In genomic region chrX:40736170-40736505, GRCh38 we compare ENCODE assay signal across 8 cellular contexts. TPM values are rescaled to one million over a fixed set of nuclear protein-coding genes. Genes with fewer than 3 reads are reported as not detected.
DNase-seq lines count a peak whose midpoint lies in the region; ATAC-seq, FAIRE-seq and TF ChIP-seq lines count a peak whose summit lies in the region.

No MANE protein-coding gene starts in this region.

- H3K9me3 Mint-ChIP-seq in astrocyte (ENCODE audit: unreplicated experiment) = no peaks in the 10 kb centered on the region

- peaks cover 22% of the 10 kb centered on the region for H3K4me1 Mint-ChIP-seq in astrocyte (ENCODE audit: low read depth, unreplicated experiment)

- ATAC-seq in HG02678 (IDR thresholded peaks at IDR 0.05; ENCODE audit: unreplicated experiment) (peak; percentile 2), thoracic aorta (ENCODE audit: insufficient number of reproducible peaks, low FRiP score, low read depth) (peak; percentile 14), GM18858 (IDR thresholded peaks at IDR 0.05; ENCODE audit: unreplicated experiment) (no peak)

- H3K36me3 ChIP-seq in astrocyte (ENCODE audit: insufficient read depth, low read length) (no peaks in the 10 kb centered on the region), thoracic aorta (no peaks in the 10 kb centered on the region)

- H3K4me1 ChIP-seq in astrocyte (ENCODE audit: insufficient read depth, low read length) = peaks cover 3% of the 10 kb centered on the region
- H3K4me1 ChIP-seq in thoracic aorta (ENCODE audit: control insufficient read depth in 1 of 2, low read depth in 2 of 2) = peaks cover 0 to 14% of the 10 kb centered on the region in 2 donors

- peak overlapping the region; percentile 85 for H3K4me2 ChIP-seq in astrocyte (ENCODE audit: low read length)

- peak overlapping the region; percentile 98 for H3K9ac ChIP-seq in astrocyte (ENCODE audit: low read length)

- no peaks in the 10 kb centered on the region for H3K27me3 ChIP-seq in AG04450 (ENCODE audit: control insufficient read depth, insufficient read depth, low read length)
- H3K27me3 ChIP-seq in astrocyte (ENCODE audit: insufficient read depth, low read length) = no peaks in the 10 kb centered on the region
- no peaks in the 10 kb centered on the region for H3K27me3 ChIP-seq in layer of hippocampus (ENCODE audit: control insufficient read depth, insufficient read depth, low read length)
- no peaks in the 10 kb centered on the region for H3K27me3 ChIP-seq in thoracic aorta (replicated peaks; ENCODE audit: insufficient read depth)

- no peaks in the 10 kb centered on the region for H3K9me3 ChIP-seq in AG04450 (ENCODE audit: control insufficient read depth, insufficient read depth, low read length)
- no peaks in the 10 kb centered on the region for H3K9me3 ChIP-seq in astrocyte (ENCODE audit: insufficient read depth, low read depth, low read length)
- no peaks in the 10 kb centered on the region for H3K9me3 ChIP-seq in thoracic aorta

- peaks cover 23% of the 10 kb centered on the region for H4K20me1 ChIP-seq in astrocyte (ENCODE audit: insufficient read depth, low read length)

- peaks cover 38% of the 10 kb centered on the region for H3K79me2 ChIP-seq in astrocyte (ENCODE audit: insufficient read depth, low read length)

- peak overlapping the region; percentile 67 for H2AFZ ChIP-seq in astrocyte (ENCODE audit: low read depth, low read length)

- no peaks in the 10 kb centered on the region for H3K36me3 Mint-ChIP-seq in astrocyte (ENCODE audit: low read depth, unreplicated experiment)

- H3K27ac Mint-ChIP-seq in astrocyte (ENCODE audit: unreplicated experiment) = peak overlapping the region; percentile 98

- peak; percentile 96 for FAIRE-seq in astrocyte (lab: Jason Lieb, UNC)

- no peaks in the 10 kb centered on the region for H3K27me3 Mint-ChIP-seq in astrocyte (ENCODE audit: low read depth, unreplicated experiment)

- CTCF ChIA-PET in AG04450 (lab: Charles Lee) = interaction anchor here (0.7 kb wide), 1 partner anchor 14 kb away, joined by 3 read pairs; no protein-coding TSS in a partner anchor

- H3K4me3 Mint-ChIP-seq in astrocyte (ENCODE audit: unreplicated experiment) = peak overlapping the region; percentile 84

- TF ChIP-seq CTCF in AG04450 (IDR thresholded peaks at IDR 0.05; ENCODE audit: low read depth, low read length) (no peak), astrocyte (IDR thresholded peaks at IDR 0.05; ENCODE audit: insufficient read depth, low read depth, low read length) (no peak), thoracic aorta (IDR thresholded peaks at IDR 0.05) (no peak)

- POLR2A ChIA-PET in AG04450 (lab: Yijun Ruan, JAX) = no interaction called here

- DNase-seq in AG04450 (ENCODE audit: low read depth, low spot score) (no peak), astrocyte (ENCODE audit: low read depth) (no peak), thoracic aorta (ENCODE audit: low spot score) (no peak), iPS-NIHi11 (ENCODE audit: low spot score) (no peak)
- DNase-seq in activated CD4-positive, alpha-beta T cell treated with anti-CD3 and anti-CD28 coated beads for 4 hours = no peak

- H3K27ac ChIP-seq in AG04450 (ENCODE audit: low read depth, low read length) (peak overlapping the region; percentile 98), astrocyte (ENCODE audit: low read depth, low read length) (peak overlapping the region; percentile 99), layer of hippocampus (ENCODE audit: low read depth, low read length) (peak overlapping the region; percentile 90), thoracic aorta (peak overlapping the region; percentile 93 to 94)

- H3K4me3 ChIP-seq in AG04450 (ENCODE audit: low read depth, low read length) = peak overlapping the region; percentile 71
- H3K4me3 ChIP-seq in astrocyte (ENCODE audit: insufficient read depth, low read depth, low read length) = peak overlapping the region; percentile 74
- peak overlapping the region; percentile 82 for H3K4me3 ChIP-seq in thoracic aorta

RNA-seq across cellular contexts. Expression of gene MED14, which starts 0.8 kb away (rescaled TPM):
- polyA plus RNA-seq in AG04450 (2011; rRNA removed) = 52.8 and 53.3 TPM in 2 replicates
- polyA minus RNA-seq in AG04450 (2011; rRNA and poly(A)+ RNA removed) = 61.8 and 76.4 TPM in 2 replicates
- total RNA-seq in astrocyte (79.5 and 79.9 TPM in 2 replicates), thoracic aorta (10 to 100 TPM; 25.7 to 94.1 TPM)
